In the genomic region with DNA sequence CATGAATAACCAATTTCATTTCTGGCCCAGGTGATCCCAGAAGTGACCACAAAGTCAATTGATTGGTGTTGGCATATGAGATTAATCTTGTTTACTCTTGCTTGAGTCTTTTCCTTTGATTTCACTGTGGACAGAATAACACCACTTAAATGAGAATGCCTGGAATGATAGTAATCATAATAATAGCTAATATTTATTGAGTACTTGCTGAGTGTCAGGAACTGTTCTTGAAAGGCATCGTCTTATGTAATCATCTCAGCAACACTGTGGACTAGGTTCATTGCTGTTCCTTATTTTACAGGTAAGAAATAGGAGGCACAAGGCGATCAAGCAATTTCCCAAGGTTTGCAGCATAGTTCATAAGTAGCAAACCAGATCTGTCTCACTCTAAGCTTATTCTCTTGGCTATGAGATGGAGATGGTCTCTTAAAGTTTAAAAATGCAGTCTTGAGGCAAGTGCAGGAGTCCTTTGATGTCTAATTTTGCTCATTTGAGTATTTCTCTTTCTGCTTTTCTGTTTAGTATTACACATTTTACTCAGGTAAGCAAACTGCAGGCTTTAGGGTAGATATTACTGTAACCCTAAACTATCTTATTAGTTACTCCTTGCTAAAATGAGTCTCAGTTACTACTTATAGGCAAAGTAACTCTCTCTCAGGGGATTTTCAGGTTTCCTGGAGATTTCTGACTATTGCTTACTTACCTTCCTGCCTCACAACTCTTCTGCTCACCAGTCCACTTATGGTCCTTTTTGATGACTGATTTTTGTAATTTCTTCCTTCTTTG, we compare ENCODE assay signal across 1 cellular context.
A peak's percentile ranks its signal among the peaks of the same experiment; 100 is the strongest.
TF ChIP-seq lines count a peak whose summit lies in the region.

No MANE protein-coding gene starts in this region.

TF ChIP-seq in HepG2, 621 proteins besides CTCF, POLR2A, EP300 and RAD21 (continued from another document and continues in another):
- TF ChIP-seq, protein P1, sequence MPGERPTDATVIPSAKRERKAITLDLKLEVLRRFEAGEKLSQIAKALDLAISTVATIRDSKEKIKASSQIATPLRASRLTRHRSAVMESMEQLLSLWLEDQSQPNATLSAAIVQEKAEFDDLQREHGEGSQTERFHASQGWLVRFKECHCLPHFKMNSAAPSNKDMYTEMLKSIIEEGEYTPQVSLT (CRISPR knock-in tag; IDR thresholded peaks at IDR 0.05; ENCODE audit: borderline replicate concordance, low read depth), result no peak
- TF ChIP-seq, protein P2, sequence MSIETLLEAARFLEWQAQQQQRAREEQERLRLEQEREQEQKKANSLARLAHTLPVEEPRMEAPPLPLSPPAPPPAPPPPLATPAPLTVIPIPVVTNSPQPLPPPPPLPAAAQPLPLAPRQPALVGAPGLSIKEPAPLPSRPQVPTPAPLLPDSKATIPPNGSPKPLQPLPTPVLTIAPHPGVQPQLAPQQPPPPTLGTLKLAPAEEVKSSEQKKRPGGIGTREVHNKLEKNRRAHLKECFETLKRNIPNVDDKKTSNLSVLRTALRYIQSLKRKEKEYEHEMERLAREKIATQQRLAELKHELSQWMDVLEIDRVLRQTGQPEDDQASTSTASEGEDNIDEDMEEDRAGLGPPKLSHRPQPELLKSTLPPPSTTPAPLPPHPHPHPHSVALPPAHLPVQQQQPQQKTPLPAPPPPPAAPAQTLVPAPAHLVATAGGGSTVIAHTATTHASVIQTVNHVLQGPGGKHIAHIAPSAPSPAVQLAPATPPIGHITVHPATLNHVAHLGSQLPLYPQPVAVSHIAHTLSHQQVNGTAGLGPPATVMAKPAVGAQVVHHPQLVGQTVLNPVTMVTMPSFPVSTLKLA (IDR thresholded peaks at IDR 0.05), result no peak
- TF ChIP-seq MLLT10 (CRISPR knock-in tag; IDR thresholded peaks at IDR 0.05) (no peak), ZFYVE20 (CRISPR knock-in tag; IDR thresholded peaks at IDR 0.05; ENCODE audit: borderline replicate concordance, low read depth) (no peak), SSRP1 (CRISPR knock-in tag; IDR thresholded peaks at IDR 0.05) (0 out of 2 replicates have a peak, but pooled peaks have one; percentile 80), NR3C1 (CRISPR knock-in tag; IDR thresholded peaks at IDR 0.05) (no peak), ZNF124 (CRISPR knock-in tag; IDR thresholded peaks at IDR 0.05) (peak; percentile 64; the same call in 1 of the 2 replicates), SMYD3 (CRISPR knock-in tag; IDR thresholded peaks at IDR 0.05) (no peak), NFKBIZ (CRISPR knock-in tag; IDR thresholded peaks at IDR 0.05) (0 out of 2 replicates have a peak, but pooled peaks have one; percentile 32), ZNF75D (CRISPR knock-in tag; IDR thresholded peaks at IDR 0.05; ENCODE audit: borderline replicate concordance) (no peak), ZNF552 (CRISPR knock-in tag; IDR thresholded peaks at IDR 0.05; ENCODE audit: borderline replicate concordance) (no peak), ZC3H13 (CRISPR knock-in tag; IDR thresholded peaks at IDR 0.05) (no peak), SMC3 (IDR thresholded peaks at IDR 0.05; ENCODE audit: low read length) (no peak), ZNF354B (CRISPR knock-in tag; IDR thresholded peaks at IDR 0.05) (no peak), SIX4 (CRISPR knock-in tag; IDR thresholded peaks at IDR 0.05) (peak; percentile 89), CBX2 (IDR thresholded peaks at IDR 0.05; ENCODE audit: low read depth, low read length) (no peak), CBX2 (CRISPR knock-in tag; IDR thresholded peaks at IDR 0.05; ENCODE audit: low read depth) (no peak), ZSCAN22 (CRISPR knock-in tag; IDR thresholded peaks at IDR 0.05) (no peak), DR1 (CRISPR knock-in tag; IDR thresholded peaks at IDR 0.05) (no peak), TSC22D2 (CRISPR knock-in tag; IDR thresholded peaks at IDR 0.05; ENCODE audit: borderline replicate concordance) (no peak), ZNF234 (CRISPR knock-in tag; conservative IDR thresholded peaks at IDR 0.05) (no peak), HOXA5 (CRISPR knock-in tag; IDR thresholded peaks at IDR 0.05) (no peak), NFATC3 (CRISPR knock-in tag; IDR thresholded peaks at IDR 0.05) (no peak), XRCC5 (optimal IDR thresholded peaks at IDR 0.05; ENCODE audit: low read length) (no peak), GFI1 (CRISPR knock-in tag; IDR thresholded peaks at IDR 0.05; ENCODE audit: borderline replicate concordance) (peak; percentile 98), ZFP82 (CRISPR knock-in tag; IDR thresholded peaks at IDR 0.05; ENCODE audit: borderline replicate concordance) (no peak), ZEB1 (IDR thresholded peaks at IDR 0.05; ENCODE audit: insufficient replicate concordance, low read depth) (no peak), SETDB1 (CRISPR knock-in tag; IDR thresholded peaks at IDR 0.05; ENCODE audit: borderline replicate concordance) (no peak), ZSCAN21 (CRISPR knock-in tag; IDR thresholded peaks at IDR 0.05; ENCODE audit: borderline replicate concordance) (no peak), ZNF224 (CRISPR knock-in tag; IDR thresholded peaks at IDR 0.05) (no peak), JUND (CRISPR knock-in tag; IDR thresholded peaks at IDR 0.05) (no peak), MIXL1 (CRISPR knock-in tag; IDR thresholded peaks at IDR 0.05) (peak; percentile 92)
- TF ChIP-seq, protein P3, sequence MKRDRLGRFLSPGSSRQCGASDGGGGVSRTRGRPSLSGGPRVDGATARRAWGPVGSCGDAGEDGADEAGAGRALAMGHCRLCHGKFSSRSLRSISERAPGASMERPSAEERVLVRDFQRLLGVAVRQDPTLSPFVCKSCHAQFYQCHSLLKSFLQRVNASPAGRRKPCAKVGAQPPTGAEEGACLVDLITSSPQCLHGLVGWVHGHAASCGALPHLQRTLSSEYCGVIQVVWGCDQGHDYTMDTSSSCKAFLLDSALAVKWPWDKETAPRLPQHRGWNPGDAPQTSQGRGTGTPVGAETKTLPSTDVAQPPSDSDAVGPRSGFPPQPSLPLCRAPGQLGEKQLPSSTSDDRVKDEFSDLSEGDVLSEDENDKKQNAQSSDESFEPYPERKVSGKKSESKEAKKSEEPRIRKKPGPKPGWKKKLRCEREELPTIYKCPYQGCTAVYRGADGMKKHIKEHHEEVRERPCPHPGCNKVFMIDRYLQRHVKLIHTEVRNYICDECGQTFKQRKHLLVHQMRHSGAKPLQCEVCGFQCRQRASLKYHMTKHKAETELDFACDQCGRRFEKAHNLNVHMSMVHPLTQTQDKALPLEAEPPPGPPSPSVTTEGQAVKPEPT (CRISPR knock-in tag; IDR thresholded peaks at IDR 0.05; ENCODE audit: low read depth), result no peak
- TF ChIP-seq, protein P4, sequence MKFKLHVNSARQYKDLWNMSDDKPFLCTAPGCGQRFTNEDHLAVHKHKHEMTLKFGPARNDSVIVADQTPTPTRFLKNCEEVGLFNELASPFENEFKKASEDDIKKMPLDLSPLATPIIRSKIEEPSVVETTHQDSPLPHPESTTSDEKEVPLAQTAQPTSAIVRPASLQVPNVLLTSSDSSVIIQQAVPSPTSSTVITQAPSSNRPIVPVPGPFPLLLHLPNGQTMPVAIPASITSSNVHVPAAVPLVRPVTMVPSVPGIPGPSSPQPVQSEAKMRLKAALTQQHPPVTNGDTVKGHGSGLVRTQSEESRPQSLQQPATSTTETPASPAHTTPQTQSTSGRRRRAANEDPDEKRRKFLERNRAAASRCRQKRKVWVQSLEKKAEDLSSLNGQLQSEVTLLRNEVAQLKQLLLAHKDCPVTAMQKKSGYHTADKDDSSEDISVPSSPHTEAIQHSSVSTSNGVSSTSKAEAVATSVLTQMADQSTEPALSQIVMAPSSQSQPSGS (CRISPR knock-in tag; IDR thresholded peaks at IDR 0.05), result peak; percentile 67; the same call in 1 of the 2 replicates
- TF ChIP-seq, protein P5, sequence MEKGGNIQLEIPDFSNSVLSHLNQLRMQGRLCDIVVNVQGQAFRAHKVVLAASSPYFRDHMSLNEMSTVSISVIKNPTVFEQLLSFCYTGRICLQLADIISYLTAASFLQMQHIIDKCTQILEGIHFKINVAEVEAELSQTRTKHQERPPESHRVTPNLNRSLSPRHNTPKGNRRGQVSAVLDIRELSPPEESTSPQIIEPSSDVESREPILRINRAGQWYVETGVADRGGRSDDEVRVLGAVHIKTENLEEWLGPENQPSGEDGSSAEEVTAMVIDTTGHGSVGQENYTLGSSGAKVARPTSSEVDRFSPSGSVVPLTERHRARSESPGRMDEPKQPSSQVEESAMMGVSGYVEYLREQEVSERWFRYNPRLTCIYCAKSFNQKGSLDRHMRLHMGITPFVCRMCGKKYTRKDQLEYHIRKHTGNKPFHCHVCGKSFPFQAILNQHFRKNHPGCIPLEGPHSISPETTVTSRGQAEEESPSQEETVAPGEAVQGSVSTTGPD (CRISPR knock-in tag; IDR thresholded peaks at IDR 0.05), result no peak
- TF ChIP-seq, protein P6, sequence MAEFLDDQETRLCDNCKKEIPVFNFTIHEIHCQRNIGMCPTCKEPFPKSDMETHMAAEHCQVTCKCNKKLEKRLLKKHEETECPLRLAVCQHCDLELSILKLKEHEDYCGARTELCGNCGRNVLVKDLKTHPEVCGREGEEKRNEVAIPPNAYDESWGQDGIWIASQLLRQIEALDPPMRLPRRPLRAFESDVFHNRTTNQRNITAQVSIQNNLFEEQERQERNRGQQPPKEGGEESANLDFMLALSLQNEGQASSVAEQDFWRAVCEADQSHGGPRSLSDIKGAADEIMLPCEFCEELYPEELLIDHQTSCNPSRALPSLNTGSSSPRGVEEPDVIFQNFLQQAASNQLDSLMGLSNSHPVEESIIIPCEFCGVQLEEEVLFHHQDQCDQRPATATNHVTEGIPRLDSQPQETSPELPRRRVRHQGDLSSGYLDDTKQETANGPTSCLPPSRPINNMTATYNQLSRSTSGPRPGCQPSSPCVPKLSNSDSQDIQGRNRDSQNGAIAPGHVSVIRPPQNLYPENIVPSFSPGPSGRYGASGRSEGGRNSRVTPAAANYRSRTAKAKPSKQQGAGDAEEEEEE (CRISPR knock-in tag; IDR thresholded peaks at IDR 0.05; ENCODE audit: borderline replicate concordance), result no peak
- TF ChIP-seq, protein P7, sequence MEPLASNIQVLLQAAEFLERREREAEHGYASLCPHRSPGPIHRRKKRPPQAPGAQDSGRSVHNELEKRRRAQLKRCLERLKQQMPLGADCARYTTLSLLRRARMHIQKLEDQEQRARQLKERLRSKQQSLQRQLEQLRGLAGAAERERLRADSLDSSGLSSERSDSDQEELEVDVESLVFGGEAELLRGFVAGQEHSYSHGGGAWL (CRISPR knock-in tag; IDR thresholded peaks at IDR 0.05), result no peak
- TF ChIP-seq, protein P8, sequence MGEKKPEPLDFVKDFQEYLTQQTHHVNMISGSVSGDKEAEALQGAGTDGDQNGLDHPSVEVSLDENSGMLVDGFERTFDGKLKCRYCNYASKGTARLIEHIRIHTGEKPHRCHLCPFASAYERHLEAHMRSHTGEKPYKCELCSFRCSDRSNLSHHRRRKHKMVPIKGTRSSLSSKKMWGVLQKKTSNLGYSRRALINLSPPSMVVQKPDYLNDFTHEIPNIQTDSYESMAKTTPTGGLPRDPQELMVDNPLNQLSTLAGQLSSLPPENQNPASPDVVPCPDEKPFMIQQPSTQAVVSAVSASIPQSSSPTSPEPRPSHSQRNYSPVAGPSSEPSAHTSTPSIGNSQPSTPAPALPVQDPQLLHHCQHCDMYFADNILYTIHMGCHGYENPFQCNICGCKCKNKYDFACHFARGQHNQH (CRISPR knock-in tag; IDR thresholded peaks at IDR 0.05), result no peak
- TF ChIP-seq, protein P9, sequence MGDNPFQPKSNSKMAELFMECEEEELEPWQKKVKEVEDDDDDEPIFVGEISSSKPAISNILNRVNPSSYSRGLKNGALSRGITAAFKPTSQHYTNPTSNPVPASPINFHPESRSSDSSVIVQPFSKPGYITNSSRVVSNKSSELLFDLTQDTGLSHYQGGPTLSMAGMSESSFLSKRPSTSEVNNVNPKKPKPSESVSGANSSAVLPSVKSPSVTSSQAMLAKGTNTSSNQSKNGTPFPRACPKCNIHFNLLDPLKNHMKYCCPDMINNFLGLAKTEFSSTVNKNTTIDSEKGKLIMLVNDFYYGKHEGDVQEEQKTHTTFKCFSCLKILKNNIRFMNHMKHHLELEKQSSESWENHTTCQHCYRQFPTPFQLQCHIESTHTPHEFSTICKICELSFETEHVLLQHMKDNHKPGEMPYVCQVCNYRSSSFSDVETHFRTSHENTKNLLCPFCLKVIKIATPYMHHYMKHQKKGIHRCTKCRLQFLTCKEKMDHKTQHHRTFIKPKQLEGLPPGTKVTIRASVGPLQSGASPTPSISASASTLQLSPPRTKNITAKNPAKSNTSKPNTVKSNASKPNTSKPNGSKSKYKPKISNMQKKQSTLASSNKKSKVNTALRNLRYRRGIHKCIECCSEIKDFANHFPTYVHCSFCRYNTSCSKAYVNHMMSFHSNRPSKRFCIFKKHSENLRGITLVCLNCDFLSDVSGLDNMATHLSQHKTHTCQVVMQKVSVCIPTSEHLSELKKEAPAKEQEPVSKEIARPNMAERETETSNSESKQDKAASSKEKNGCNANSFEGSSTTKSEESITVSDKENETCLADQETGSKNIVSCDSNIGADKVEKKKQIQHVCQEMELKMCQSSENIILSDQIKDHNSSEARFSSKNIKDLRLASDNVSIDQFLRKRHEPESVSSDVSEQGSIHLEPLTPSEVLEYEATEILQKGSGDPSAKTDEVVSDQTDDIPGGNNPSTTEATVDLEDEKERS (CRISPR knock-in tag; IDR thresholded peaks at IDR 0.05), result peak; percentile 76; the same call in 1 of the 2 replicates
- TF ChIP-seq, protein P10, sequence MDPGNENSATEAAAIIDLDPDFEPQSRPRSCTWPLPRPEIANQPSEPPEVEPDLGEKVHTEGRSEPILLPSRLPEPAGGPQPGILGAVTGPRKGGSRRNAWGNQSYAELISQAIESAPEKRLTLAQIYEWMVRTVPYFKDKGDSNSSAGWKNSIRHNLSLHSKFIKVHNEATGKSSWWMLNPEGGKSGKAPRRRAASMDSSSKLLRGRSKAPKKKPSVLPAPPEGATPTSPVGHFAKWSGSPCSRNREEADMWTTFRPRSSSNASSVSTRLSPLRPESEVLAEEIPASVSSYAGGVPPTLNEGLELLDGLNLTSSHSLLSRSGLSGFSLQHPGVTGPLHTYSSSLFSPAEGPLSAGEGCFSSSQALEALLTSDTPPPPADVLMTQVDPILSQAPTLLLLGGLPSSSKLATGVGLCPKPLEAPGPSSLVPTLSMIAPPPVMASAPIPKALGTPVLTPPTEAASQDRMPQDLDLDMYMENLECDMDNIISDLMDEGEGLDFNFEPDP (CRISPR knock-in tag; conservative IDR thresholded peaks at IDR 0.05), result no peak
